In the genomic region with DNA sequence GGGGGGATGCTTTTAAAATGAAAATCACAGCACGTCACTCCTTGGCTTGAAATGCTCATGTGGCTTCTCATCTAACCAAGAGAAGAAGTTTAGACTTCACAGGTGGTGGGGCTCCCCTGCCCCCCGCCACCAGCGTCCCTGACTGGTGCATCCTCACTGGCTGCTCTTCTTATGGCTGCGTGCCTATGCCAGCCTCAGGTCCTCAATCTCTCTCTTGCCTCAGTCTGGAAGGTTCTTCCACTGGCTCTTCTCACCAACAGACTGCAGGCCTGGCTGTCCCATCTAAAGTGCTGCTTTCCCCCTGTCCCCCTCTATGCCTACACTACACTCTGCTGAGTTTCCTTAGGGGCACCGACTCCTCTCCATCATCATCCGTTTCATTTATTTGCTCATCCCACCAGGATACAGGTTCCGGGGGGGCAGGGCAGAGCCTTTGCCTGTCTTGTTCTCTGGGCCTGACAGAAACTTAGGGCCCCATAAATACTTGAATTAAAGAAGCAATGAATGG, we compare ENCODE assay signal across 15 cellular contexts.
"Had no signal": no experiment of that assay in that cellular context is flagged by ENCODE, and none has a peak within 500 bp of the region (broad histone marks: within the 10 kb centered on the region; RNA-seq: fewer than 3 reads in every experiment).

No MANE protein-coding gene starts in this region.

- H3K4me3 ChIP-seq: esophagus muscularis mucosa, right lobe of liver, suprapubic skin, upper lobe of left lung had no signal

- H3K27me3 Mint-ChIP-seq: activated CD8-positive, alpha-beta memory T cell treated with anti-CD3 and anti-CD28 coated beads, Interleukin-2, amount 10 ng/mL, durations not matched to agents 7 days and 5 days; activated naive CD8-positive, alpha-beta T cell treated with anti-CD3 and anti-CD28 coated beads, Interleukin-2, amount 10 ng/mL, durations not matched to agents 7 days and 5 days had no signal

- H3K9ac ChIP-seq: SK-N-SH had no signal

- H3K4me1 Mint-ChIP-seq: activated naive CD8-positive, alpha-beta T cell treated with anti-CD3 and anti-CD28 coated beads, Interleukin-2, amount 10 ng/mL, durations not matched to agents 7 days and 5 days had no signal

- H3K36me3 Mint-ChIP-seq: activated CD8-positive, alpha-beta memory T cell treated with anti-CD3 and anti-CD28 coated beads, Interleukin-2, amount 10 ng/mL, durations not matched to agents 7 days and 5 days; activated naive CD8-positive, alpha-beta T cell treated with anti-CD3 and anti-CD28 coated beads, Interleukin-2, amount 10 ng/mL, durations not matched to agents 7 days and 5 days had no signal

- H3K9me3 ChIP-seq: esophagus muscularis mucosa, neutrophil, right lobe of liver, SK-N-SH, suprapubic skin, upper lobe of left lung had no signal

- H3K36me3 ChIP-seq: neutrophil had no signal

- H3K9me3 Mint-ChIP-seq: activated naive CD8-positive, alpha-beta T cell treated with anti-CD3 and anti-CD28 coated beads, Interleukin-2, amount 10 ng/mL, durations not matched to agents 7 days and 5 days; activated T-cell treated with anti-CD3 and anti-CD28 coated beads, Interleukin-2, amount 50 U/mL, for 72 hours had no signal

- DNase-seq: activated CD4-positive, alpha-beta T cell treated with anti-CD3 and anti-CD28 coated beads, Interleukin-2, amount 50 U/mL, for 4 hours; activated CD4-positive, CD25-positive, alpha-beta regulatory T cell treated with anti-CD3 and anti-CD28 coated beads, Interleukin-2, amount 50 U/mL, for 72 hours; activated CD8-positive, alpha-beta memory T cell treated with anti-CD3 and anti-CD28 coated beads, Interleukin-2, amount 10 ng/mL, durations not matched to agents 7 days and 5 days; activated naive CD8-positive, alpha-beta T cell treated with anti-CD3 and anti-CD28 coated beads, Interleukin-2, amount 10 ng/mL, durations not matched to agents 7 days and 5 days; activated T-cell treated with anti-CD3 and anti-CD28 coated beads, Interleukin-2, amount 50 U/mL, for 72 hours; anterior cingulate cortex; SK-N-SH; stimulated activated naive CD8-positive, alpha-beta T cell treated with anti-CD3 and anti-CD28 coated beads, Interleukin-15, Interleukin-2, amounts not matched to agents 100 U/mL and 50 U/mL, for 24 hours; T-helper 2 cell; upper lobe of left lung had no signal

- FAIRE-seq: colon had no signal

- H3K27ac Mint-ChIP-seq: activated CD8-positive, alpha-beta memory T cell treated with anti-CD3 and anti-CD28 coated beads, Interleukin-2, amount 10 ng/mL, durations not matched to agents 7 days and 5 days; activated naive CD8-positive, alpha-beta T cell treated with anti-CD3 and anti-CD28 coated beads, Interleukin-2, amount 10 ng/mL, durations not matched to agents 7 days and 5 days; activated T-cell treated with anti-CD3 and anti-CD28 coated beads, Interleukin-2, amount 50 U/mL, for 72 hours had no signal

- ATAC-seq: activated CD8-positive, alpha-beta memory T cell treated with anti-CD3 and anti-CD28 coated beads, Interleukin-2, amount 10 ng/mL, durations not matched to agents 7 days and 5 days; activated T-cell treated with anti-CD3 and anti-CD28 coated beads, Interleukin-2, amount 50 U/mL, for 72 hours; right lobe of liver; stimulated activated naive CD8-positive, alpha-beta T cell treated with anti-CD3 and anti-CD28 coated beads, Interleukin-15, Interleukin-2, amounts not matched to agents 100 U/mL and 50 U/mL, for 24 hours had no signal

- H3K4me2 ChIP-seq: SK-N-SH had no signal

- H3K27me3 ChIP-seq: esophagus muscularis mucosa, neutrophil, right lobe of liver, suprapubic skin, upper lobe of left lung had no signal

- H3K27ac ChIP-seq: neutrophil, right lobe of liver, suprapubic skin, upper lobe of left lung had no signal

- H3K4me3 Mint-ChIP-seq: activated CD8-positive, alpha-beta memory T cell treated with anti-CD3 and anti-CD28 coated beads, Interleukin-2, amount 10 ng/mL, durations not matched to agents 7 days and 5 days; activated naive CD8-positive, alpha-beta T cell treated with anti-CD3 and anti-CD28 coated beads, Interleukin-2, amount 10 ng/mL, durations not matched to agents 7 days and 5 days; activated T-cell treated with anti-CD3 and anti-CD28 coated beads, Interleukin-2, amount 50 U/mL, for 72 hours had no signal
